Comparison of ENCODE assay signal across 8 cellular contexts in genomic region chr12:31072962-31073361, GRCh38. TPM values are rescaled to one million over a fixed set of nuclear protein-coding genes. Genes with fewer than 3 reads are reported as not detected.
A peak's percentile ranks its signal among the peaks of the same experiment; 100 is the strongest.
DNase-seq lines count a peak whose midpoint lies in the region; TF ChIP-seq lines count a peak whose summit lies in the region.
"Not testable (repeated sequence)": the region's sequence is repeated elsewhere in the genome, so short reads cannot be mapped to it uniquely, and the experiment has no call there.

No MANE protein-coding gene starts in this region.

- not testable (repeated sequence) for TF ChIP-seq EP300 in ovary (IDR thresholded peaks at IDR 0.05); transverse colon (IDR thresholded peaks at IDR 0.05; ENCODE audit: low read depth)

- not testable (repeated sequence) for H3K36me3 ChIP-seq in endodermal cell (ENCODE audit: control insufficient read depth, insufficient read depth, low read length); ovary; transverse colon

- H3K9me3 Mint-ChIP-seq in activated naive CD4-positive, alpha-beta T cell treated with anti-CD3 and anti-CD28 coated beads, Interleukin-2, amount 10 ng/mL, durations not matched to agents 7 days and 5 days; endodermal cell: not testable (repeated sequence)

- not testable (repeated sequence) for H3K27me3 Mint-ChIP-seq in activated naive CD4-positive, alpha-beta T cell treated with anti-CD3 and anti-CD28 coated beads, Interleukin-2, amount 10 ng/mL, durations not matched to agents 7 days and 5 days; endodermal cell (ENCODE audit: insufficient read depth)

- H3K36me3 Mint-ChIP-seq in activated naive CD4-positive, alpha-beta T cell treated with anti-CD3 and anti-CD28 coated beads, Interleukin-2, amount 10 ng/mL, durations not matched to agents 7 days and 5 days, result peaks cover 14% of the 10 kb centered on the region
- H3K36me3 Mint-ChIP-seq in endodermal cell (ENCODE audit: low read depth), result peaks cover 19% of the 10 kb centered on the region

- intact Hi-C loops in ovary (cut with DNase I); transverse colon (cut with DNase I; ENCODE audit: low total_unique reads): not testable (repeated sequence)

- not testable (repeated sequence) for TF ChIP-seq CTCF in RWPE1 (conservative IDR thresholded peaks at IDR 0.05; ENCODE audit: low read depth); endodermal cell (conservative IDR thresholded peaks at IDR 0.05); ovary (IDR thresholded peaks at IDR 0.05); transverse colon (IDR thresholded peaks at IDR 0.05)

- not testable (repeated sequence) for TF ChIP-seq POLR2A in ovary (IDR thresholded peaks at IDR 0.05); transverse colon (IDR thresholded peaks at IDR 0.05)

- peaks cover 43% of the 10 kb centered on the region for H3K4me1 Mint-ChIP-seq in activated naive CD4-positive, alpha-beta T cell treated with anti-CD3 and anti-CD28 coated beads, Interleukin-2, amount 10 ng/mL, durations not matched to agents 7 days and 5 days
- peaks cover 20% of the 10 kb centered on the region for H3K4me1 Mint-ChIP-seq in endodermal cell

- H3K9me3 ChIP-seq in endodermal cell (ENCODE audit: control insufficient read depth, low read length); ovary; transverse colon: not testable (repeated sequence)

- H3K4me1 ChIP-seq in endodermal cell (ENCODE audit: control insufficient read depth, insufficient read depth, low read length); ovary (ENCODE audit: insufficient read depth): not testable (repeated sequence)
- peaks cover 0 to 17% (median 5%) of the 10 kb centered on the region in 4 donors for H3K4me1 ChIP-seq in transverse colon

- CTCF ChIA-PET in RWPE1 (lab: Yijun Ruan, JAX); activated naive CD4-positive, alpha-beta T cell treated with anti-CD3 and anti-CD28 coated beads, Interleukin-2, amount 10 ng/mL, durations not matched to agents 7 days and 5 days (lab: Charles Lee): not testable (repeated sequence)

- H3K27ac ChIP-seq in RWPE1 (peak overlapping the region; percentile 94), transverse colon (peak overlapping the region in 1 of 4 donors; percentile 80)
- not testable (repeated sequence) for H3K27ac ChIP-seq in endodermal cell (ENCODE audit: low read depth, low read length); ovary

- DNase-seq in DMS79 (lab: John Stamatoyannopoulos, UW) (peak; percentile 61), LoVo (ENCODE audit: low spot score) (peak; percentile 37), endodermal cell (peak; percentile 64), kidney tubule cell (ENCODE audit: low spot score) (peak; percentile 13)
- DNase-seq in RWPE1 (ENCODE audit: low spot score); activated naive CD4-positive, alpha-beta T cell treated with anti-CD3 and anti-CD28 coated beads, Interleukin-2, amount 10 ng/mL, durations not matched to agents 7 days and 5 days; ovary; transverse colon: not testable (repeated sequence)

- in situ Hi-C loops in transverse colon (cut with MboI; ENCODE audit: low pct_ligation_motif_present in 1 of 4, low pct_unique_long_range_greater_than_20kb in 1 of 4, low sequenced_read_pairs in 3 of 4), result not testable (repeated sequence)

- H3K9ac ChIP-seq in endodermal cell (ENCODE audit: extremely low read depth, low read length, poor library complexity, severe bottlenecking), result peak overlapping the region; percentile 70

- not testable (repeated sequence) for H3K27me3 ChIP-seq in endodermal cell (ENCODE audit: control insufficient read depth, insufficient read depth, low read length, poor library complexity, severe bottlenecking); ovary; transverse colon

- H3K4me3 ChIP-seq in endodermal cell (ENCODE audit: low read length) (peak overlapping the region; percentile 88), ovary (peak overlapping the region; percentile 62), transverse colon (peak overlapping the region in 3 of 4 donors; percentile 49 to 75 (median 53))

- WGBS in endodermal cell (ENCODE audit: insufficient coverage in 1 of 2, insufficient read length in 1 of 2), 2 experiments, result 80 to 96% methylated on average over 3 to 5 of the region's 6 CpGs
- WGBS in ovary, 3 donors, result 51 to 56% (median 53%) methylated on average over 5 to 6 of the region's 6 CpGs
- 44 to 54% methylated on average over 5 of the region's 6 CpGs for WGBS in transverse colon (ENCODE audit: low coverage in 1 of 2), 2 donors

- H3K4me3 Mint-ChIP-seq in activated naive CD4-positive, alpha-beta T cell treated with anti-CD3 and anti-CD28 coated beads, Interleukin-2, amount 10 ng/mL, durations not matched to agents 7 days and 5 days, result peak overlapping the region; percentile 93
- peak overlapping the region; percentile 86 for H3K4me3 Mint-ChIP-seq in endodermal cell

- peak overlapping the region; percentile 65 for H3K27ac Mint-ChIP-seq in activated naive CD4-positive, alpha-beta T cell treated with anti-CD3 and anti-CD28 coated beads, Interleukin-2, amount 10 ng/mL, durations not matched to agents 7 days and 5 days
- H3K27ac Mint-ChIP-seq in endodermal cell, result not testable (repeated sequence)

- POLR2A ChIA-PET in RWPE1 (lab: Yijun Ruan, JAX; ENCODE audit: low non-redundant PET), result not testable (repeated sequence)

RNA-seq across cellular contexts. Expression of gene DDX11, which starts 0.7 kb away (rescaled TPM):
- 100 to 1,000 TPM; 136 to 298 TPM for total RNA-seq in endodermal cell
- polyA plus RNA-seq in endodermal cell (2013, experiment 1 of 2), result 70.7 TPM
- polyA plus RNA-seq in endodermal cell (2013, experiment 2 of 2), result 52.5 TPM
- total RNA-seq in ovary, result 10 to 100 TPM in 6 of 7 donors, 1 to 10 TPM in 1; 7.1 to 41.4 (median 15.3) TPM
- polyA plus RNA-seq in ovary, result 10 to 100 TPM in 1 of 2 donors, 1 to 10 TPM in 1; 4.2 to 16.1 TPM
- 100 to 1,000 TPM in 1 of 4 donors, 10 to 100 TPM in 3; 28.6 to 161 (median 46.5) TPM for total RNA-seq in transverse colon
